Comparison of ENCODE assay signal across 10 cellular contexts in genomic region chr4:121155893-121156292, GRCh38. TPM values are rescaled to one million over a fixed set of nuclear protein-coding genes. Genes with fewer than 3 reads are reported as not detected.
DNase-seq lines count a peak whose midpoint lies in the region; ATAC-seq lines count a peak whose summit lies in the region.
"Had no signal": no experiment of that assay in that cellular context is flagged by ENCODE, and none has a peak within 500 bp of the region (broad histone marks: within the 10 kb centered on the region; RNA-seq: fewer than 3 reads in every experiment).

No MANE protein-coding gene starts in this region.

- peak; percentile 87 for DNase-seq in A172 (ENCODE audit: low spot score)
- DNase-seq in GM04503 (ENCODE audit: low read depth): peak; percentile 72
- no peak for DNase-seq in activated CD4-positive, alpha-beta memory T cell treated with anti-CD3 and anti-CD28 coated beads, Interleukin-2, amount 10 ng/mL, durations not matched to agents 7 days and 5 days
- peak; percentile 10 for DNase-seq in iPS-NIHi7 (ENCODE audit: extremely low spot score)
- DNase-seq in ecto neural progenitor cell (ENCODE audit: low spot score): no peak
- DNase-seq in activated CD8-positive, alpha-beta memory T cell treated with anti-CD3 and anti-CD28 coated beads, Interleukin-2, amount 50 U/mL, for 48 hours: no peak
- DNase-seq in posterior cingulate gyrus: no peak
- DNase-seq: pancreas, uterus had no signal

- H3K27ac Mint-ChIP-seq in activated CD4-positive, alpha-beta memory T cell treated with anti-CD3 and anti-CD28 coated beads, Interleukin-2, amount 10 ng/mL, durations not matched to agents 7 days and 5 days: no peak overlapping the region

- H3K4me3 Mint-ChIP-seq in activated CD4-positive, alpha-beta memory T cell treated with anti-CD3 and anti-CD28 coated beads, Interleukin-2, amount 10 ng/mL, durations not matched to agents 7 days and 5 days: peak overlapping the region; percentile 3

- CTCF ChIA-PET in activated CD4-positive, alpha-beta memory T cell treated with anti-CD3 and anti-CD28 coated beads, Interleukin-2, amount 10 ng/mL, durations not matched to agents 7 days and 5 days (lab: Charles Lee): interaction anchor here (0.7 to 2.7 kb wide), 4 partner anchors 35 to 92 kb away, joined by 3 to 8 read pairs (median 4); no protein-coding TSS in a partner anchor

- H3K36me3 Mint-ChIP-seq in activated CD4-positive, alpha-beta memory T cell treated with anti-CD3 and anti-CD28 coated beads, Interleukin-2, amount 10 ng/mL, durations not matched to agents 7 days and 5 days (ENCODE audit: low read depth): peaks cover 4% of the 10 kb centered on the region

- peaks cover 50% of the 10 kb centered on the region for H3K4me1 Mint-ChIP-seq in activated CD4-positive, alpha-beta memory T cell treated with anti-CD3 and anti-CD28 coated beads, Interleukin-2, amount 10 ng/mL, durations not matched to agents 7 days and 5 days

- H3K9me3 Mint-ChIP-seq in activated CD4-positive, alpha-beta memory T cell treated with anti-CD3 and anti-CD28 coated beads, Interleukin-2, amount 10 ng/mL, durations not matched to agents 7 days and 5 days: no peaks in the 10 kb centered on the region

- peaks cover 8% of the 10 kb centered on the region for H3K27me3 Mint-ChIP-seq in activated CD4-positive, alpha-beta memory T cell treated with anti-CD3 and anti-CD28 coated beads, Interleukin-2, amount 10 ng/mL, durations not matched to agents 7 days and 5 days

- POLR2A ChIA-PET in activated CD4-positive, alpha-beta memory T cell treated with anti-CD3 and anti-CD28 coated beads, Interleukin-2, amount 10 ng/mL, durations not matched to agents 7 days and 5 days (lab: Charles Lee): interaction anchor here (0.7 kb wide), 1 partner anchor 27 kb away, joined by 3 read pairs; no protein-coding TSS in a partner anchor

- intact Hi-C loops in posterior cingulate gyrus (cut with DNase I): no loop called here

- ATAC-seq in HG02571 (IDR thresholded peaks at IDR 0.05; ENCODE audit: unreplicated experiment): no peak

RNA-seq across cellular contexts. Expression of gene TNIP3, which starts 8.2 kb away (rescaled TPM):
- total RNA-seq in A172 (2014; rRNA removed; shearing (Covaris generic)): 0.05 and 1.9 TPM in 2 replicates
- 1 to 10 TPM; 1.2 to 1.6 TPM for total RNA-seq in activated CD4-positive, alpha-beta memory T cell treated with anti-CD3 and anti-CD28 coated beads, Interleukin-2, amount 10 ng/mL, durations not matched to agents 7 days and 5 days

Comparison
In these comparisons a context has a peak if more than half of its experiments do, and no peak if none do; other contexts are left out.
1. DNase-seq: peak in A172 (single experiment), GM04503 (single experiment) and iPS-NIHi7 (single experiment); none in activated CD4-positive, alpha-beta memory T cell treated with anti-CD3 and anti-CD28 coated beads, Interleukin-2, amount 10 ng/mL, durations not matched to agents 7 days and 5 days (single experiment), ecto neural progenitor cell (single experiment), activated CD8-positive, alpha-beta memory T cell treated with anti-CD3 and anti-CD28 coated beads, Interleukin-2, amount 50 U/mL, for 48 hours (single experiment) and posterior cingulate gyrus (0 of 10).